Comparison of ENCODE assay signal across 18 cellular contexts in the genomic region with DNA sequence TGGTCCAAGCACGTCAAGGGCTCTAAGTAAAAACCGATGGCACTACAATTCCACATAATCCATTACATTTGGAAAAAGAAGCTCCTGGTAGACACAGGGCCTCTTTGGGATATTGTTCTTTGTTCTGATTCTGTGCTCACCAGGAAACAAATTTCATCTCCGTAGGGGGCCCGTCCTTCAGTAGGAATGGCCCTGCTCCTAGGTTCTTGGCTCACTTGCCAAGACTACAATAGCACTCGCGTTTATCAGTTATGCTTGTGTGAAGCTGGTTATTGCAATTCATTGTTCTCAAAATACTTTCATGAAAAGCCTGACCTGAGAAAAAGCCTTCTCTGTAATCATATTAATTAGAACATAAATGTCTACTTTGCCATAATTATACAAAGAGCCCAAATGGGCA. TPM values are rescaled to one million over a fixed set of nuclear protein-coding genes. Genes with fewer than 3 reads are reported as not detected.
DNase-seq lines count a peak whose midpoint lies in the region; ATAC-seq and TF ChIP-seq lines count a peak whose summit lies in the region.
"Had no signal": no experiment of that assay in that cellular context is flagged by ENCODE, and none has a peak within 500 bp of the region (broad histone marks: within the 10 kb centered on the region; RNA-seq: fewer than 3 reads in every experiment).

No MANE protein-coding gene starts in this region.

- no peaks in the 10 kb centered on the region for H3K9me3 Mint-ChIP-seq in CD14-positive monocyte
- no peaks in the 10 kb centered on the region for H3K9me3 Mint-ChIP-seq in activated T-helper 17 cell treated with anti-CD3 and anti-CD28 coated beads, Interleukin-2, amount 50 U/mL, for 72 hours
- H3K9me3 Mint-ChIP-seq: HFFc6 had no signal

- peaks cover 62 to 72% of the 10 kb centered on the region in 2 donors for H3K36me3 Mint-ChIP-seq in CD14-positive monocyte
- H3K36me3 Mint-ChIP-seq in activated T-helper 17 cell treated with anti-CD3 and anti-CD28 coated beads, Interleukin-2, amount 50 U/mL, for 72 hours (ENCODE audit: low read depth) = peaks cover 83% of the 10 kb centered on the region

- intact Hi-C loops in CD14-positive monocyte (cut with micrococcal nuclease) (no loop called here), posterior vena cava (cut with DNase I) (no loop called here)

- peaks cover 0 to 2% (median 0%) of the 10 kb centered on the region in 3 donors for H3K27me3 Mint-ChIP-seq in CD14-positive monocyte (ENCODE audit: low read depth in 3 of 3)
- H3K27me3 Mint-ChIP-seq in activated T-helper 17 cell treated with anti-CD3 and anti-CD28 coated beads, Interleukin-2, amount 50 U/mL, for 72 hours = no peaks in the 10 kb centered on the region

- DNase-seq in NCI-H1092 treated with DMSO at 0.1 percent for 48 hours (lab: John Stamatoyannopoulos, UW) (peak; percentile 14), NCI-H1092 (lab: John Stamatoyannopoulos, UW) (no peak), CD14-positive monocyte (ENCODE audit: low spot score) (no peak), NCI-H2081 treated with DMSO at 0.1 percent for 48 hours (lab: John Stamatoyannopoulos, UW) (peak; percentile 15), RWPE1 (ENCODE audit: low spot score) (no peak), posterior vena cava (ENCODE audit: low spot score) (no peak)
- DNase-seq: Caco-2; effector CD8-positive, alpha-beta T cell; HFFc6; NCI-H1694; SIG-M5; stimulated activated CD4-positive, alpha-beta T cell treated with anti-CD3 and anti-CD28 coated beads, Interleukin-15, amount 100 ng/mL, for 24 hours; substantia nigra had no signal

- peak overlapping the region in 4 of 7 donors; percentile 3 to 67 (median 58) for H3K27ac Mint-ChIP-seq in CD14-positive monocyte
- H3K27ac Mint-ChIP-seq in activated T-helper 17 cell treated with anti-CD3 and anti-CD28 coated beads, Interleukin-2, amount 50 U/mL, for 72 hours = no peak overlapping the region
- H3K27ac Mint-ChIP-seq: HFFc6 had no signal

- peaks cover 29% of the 10 kb centered on the region for H3K4me1 Mint-ChIP-seq in CD14-positive monocyte
- H3K4me1 Mint-ChIP-seq in activated T-helper 17 cell treated with anti-CD3 and anti-CD28 coated beads, Interleukin-2, amount 50 U/mL, for 72 hours = peaks cover 42% of the 10 kb centered on the region

- CTCF ChIA-PET in RWPE1 (lab: Yijun Ruan, JAX) = no interaction called here

- TF ChIP-seq CTCF in CD14-positive monocyte (IDR thresholded peaks at IDR 0.05) (no peak), RWPE1 (conservative IDR thresholded peaks at IDR 0.05; ENCODE audit: low read depth) (no peak)

- H3K4me3 Mint-ChIP-seq in CD14-positive monocyte = no peak overlapping the region
- peak overlapping the region; percentile 40 for H3K4me3 Mint-ChIP-seq in activated T-helper 17 cell treated with anti-CD3 and anti-CD28 coated beads, Interleukin-2, amount 50 U/mL, for 72 hours
- H3K4me3 Mint-ChIP-seq: HFFc6 had no signal

- POLR2A ChIA-PET in RWPE1 (lab: Yijun Ruan, JAX; ENCODE audit: low non-redundant PET) = no interaction called here

- no peak for ATAC-seq in activated T-helper 17 cell treated with anti-CD3 and anti-CD28 coated beads, Interleukin-2, amount 50 U/mL, for 72 hours (replicated peaks)
- ATAC-seq in GM21367 (IDR thresholded peaks at IDR 0.05; ENCODE audit: unreplicated experiment) = no peak
- ATAC-seq: K562 had no signal

- H3K27ac ChIP-seq in RWPE1 = no peak overlapping the region
- H3K27ac ChIP-seq: 22Rv1, cardiac muscle cell had no signal

RNA-seq across cellular contexts. Expression of a gene that starts 10.3 kb away (rescaled TPM):
- under 1 TPM in 1 of 2 donors, not detected in 1; 0.10 TPM for polyA plus RNA-seq in CD14-positive monocyte
- total RNA-seq in activated T-helper 17 cell treated with anti-CD3 and anti-CD28 coated beads, Interleukin-2, amount 50 U/mL, for 72 hours = 10 to 100 TPM; 23.6 to 32.4 TPM
- 10 to 100 TPM in 1 of 2 donors, 1 to 10 TPM in 1; 9.2 to 10.9 TPM for total RNA-seq in posterior vena cava
- total RNA-seq: K562 had no signal
- polyA plus RNA-seq: K562 had no signal

Comparison
In these comparisons a context has a peak if more than half of its experiments do, and no peak if none do; other contexts are left out.
1. DNase-seq: peak in NCI-H1092 treated with DMSO at 0.1 percent for 48 hours (single experiment) and NCI-H2081 treated with DMSO at 0.1 percent for 48 hours (single experiment); none in NCI-H1092 (single experiment), CD14-positive monocyte (single experiment), RWPE1 (single experiment) and posterior vena cava (single experiment).